ENCODE assay signal across 31 cellular contexts in the genomic region with DNA sequence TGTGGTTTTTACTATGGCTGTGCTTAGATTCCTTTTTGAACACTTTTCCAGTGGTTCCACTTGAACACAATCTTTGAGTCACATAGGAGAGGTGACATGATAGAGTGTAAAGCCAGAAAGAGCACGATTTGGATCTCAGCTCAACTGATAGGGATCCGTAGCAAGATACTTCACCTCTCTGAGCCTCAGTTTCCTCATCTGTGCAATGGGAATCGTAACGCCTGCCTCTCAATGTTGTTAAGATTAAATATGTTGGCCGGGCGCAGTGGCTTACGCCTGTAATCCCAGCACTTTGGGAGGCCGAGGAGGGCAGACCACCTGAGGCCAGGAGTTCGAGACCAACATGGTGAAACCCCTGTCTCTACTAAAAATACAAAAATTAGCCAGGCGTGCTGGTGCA. TPM values are rescaled to one million over a fixed set of nuclear protein-coding genes. Genes with fewer than 3 reads are reported as not detected.
DNase-seq lines count a peak whose midpoint lies in the region; ATAC-seq and TF ChIP-seq lines count a peak whose summit lies in the region.
"Had no signal": no experiment of that assay in that cellular context is flagged by ENCODE, and none has a peak within 500 bp of the region (broad histone marks: within the 10 kb centered on the region; RNA-seq: fewer than 3 reads in every experiment).

No MANE protein-coding gene starts in this region.

- peak overlapping the region in 1 of 4 donors; percentile 23 for H3K4me3 ChIP-seq in transverse colon
- H3K4me3 ChIP-seq: BLaER1 treated with 17β-estradiol and CSF1 and Interleukin-3, amounts not matched to agents 10 nM and 100 nM; gastroesophageal sphincter; HAP-1; psoas muscle; sigmoid colon; tibial nerve had no signal

- DNase-seq in activated naive CD4-positive, alpha-beta T cell treated with anti-CD3 and anti-CD28 coated beads for 36 hours = no peak
- DNase-seq in activated naive CD4-positive, alpha-beta T cell treated with Interleukin-2 at 50 U/mL for 16 hours = no peak
- no peak for DNase-seq in T-helper 17 cell
- DNase-seq in central memory CD8-positive, alpha-beta T cell (ENCODE audit: low spot score in 2 of 2) = no peak
- peak; percentile 13 for DNase-seq in transverse colon
- no peak for DNase-seq in COLO829 (ENCODE audit: low spot score)
- DNase-seq: activated gamma-delta T cell treated with Interleukin-2 at 50 U/mL for 16 hours; anterior cingulate cortex; DND-41; GF-D8; Kasumi-1; kidney glomerular epithelial cell; lower lobe of right lung; NCI-H1417 treated with DMSO at 0.1 percent for 48 hours; NCI-H2081; occipital lobe; psoas muscle; sigmoid colon; stimulated activated CD4-positive, alpha-beta T cell treated with anti-CD3 and anti-CD28 coated beads, Interleukin-12 subunit alpha, Interleukin-12 subunit beta, amount 100 ng/mL, for 4 hours; stimulated activated CD4-positive, alpha-beta T cell treated with anti-CD3 and anti-CD28 coated beads, Interleukin-2, amount 100 ng/mL, for 48 hours; T1000 had no signal

- TF ChIP-seq EP300 in transverse colon (IDR thresholded peaks at IDR 0.05; ENCODE audit: low read depth) = no peak

- H3K4me1 ChIP-seq in transverse colon = peaks cover 0 to 36% (median 16%) of the 10 kb centered on the region in 4 donors
- H3K4me1 ChIP-seq: gastroesophageal sphincter, HAP-1, psoas muscle, sigmoid colon, tibial nerve had no signal

- H3K27me3 ChIP-seq in transverse colon = no peaks in the 10 kb centered on the region
- H3K27me3 ChIP-seq: BLaER1 treated with 17β-estradiol and CSF1 and Interleukin-3, amounts not matched to agents 10 nM and 100 nM; sigmoid colon; tibial nerve had no signal

- CTCF ChIA-PET in activated naive CD4-positive, alpha-beta T cell treated with anti-CD3 and anti-CD28 coated beads for 36 hours (lab: Charles Lee) = interaction anchor here (1.5 kb wide), 1 partner anchor 27 kb away, joined by 3 read pairs; no protein-coding TSS in a partner anchor

- intact Hi-C loops in activated naive CD4-positive, alpha-beta T cell treated with anti-CD3 and anti-CD28 coated beads for 36 hours (cut with micrococcal nuclease) = loop anchor here (2.0 to 5.0 kb wide), 6 partner anchors 197 to 627 kb away; a partner anchor contains a TSS
- intact Hi-C loops in transverse colon (cut with DNase I; ENCODE audit: low total_unique reads) = no loop called here

- H3K27me3 Mint-ChIP-seq in activated naive CD4-positive, alpha-beta T cell treated with anti-CD3 and anti-CD28 coated beads for 36 hours (ENCODE audit: low read depth) = no peaks in the 10 kb centered on the region
- H3K27me3 Mint-ChIP-seq in T-helper 17 cell = peaks cover 4% of the 10 kb centered on the region
- peaks cover 41% of the 10 kb centered on the region for H3K27me3 Mint-ChIP-seq in central memory CD8-positive, alpha-beta T cell

- TF ChIP-seq POLR2A in transverse colon (IDR thresholded peaks at IDR 0.05) = no peak

- no peak overlapping the region for H3K4me3 Mint-ChIP-seq in activated naive CD4-positive, alpha-beta T cell treated with anti-CD3 and anti-CD28 coated beads for 36 hours
- no peak overlapping the region for H3K4me3 Mint-ChIP-seq in T-helper 17 cell
- peak overlapping the region; percentile 46 for H3K4me3 Mint-ChIP-seq in central memory CD8-positive, alpha-beta T cell
- H3K4me3 Mint-ChIP-seq: WTC11 had no signal

- ATAC-seq in T-helper 17 cell = no peak
- no peak for ATAC-seq in central memory CD8-positive, alpha-beta T cell (replicated peaks; ENCODE audit: extremely low read depth, poor library complexity, severe bottlenecking)
- ATAC-seq in HG02885 (IDR thresholded peaks at IDR 0.05; ENCODE audit: poor library complexity, unreplicated experiment) = no peak
- ATAC-seq: gastroesophageal sphincter; natural killer cell treated with Interleukin-12 subunit alpha and Interleukin-12 subunit beta and Interleukin-15 and Interleukin-18, amount 100 ng/mL, for 72 hours; psoas muscle; Right ventricle myocardium inferior had no signal

- H3K27ac Mint-ChIP-seq in activated naive CD4-positive, alpha-beta T cell treated with anti-CD3 and anti-CD28 coated beads for 36 hours = peak overlapping the region; percentile 12
- peak overlapping the region; percentile 41 for H3K27ac Mint-ChIP-seq in T-helper 17 cell
- no peak overlapping the region for H3K27ac Mint-ChIP-seq in central memory CD8-positive, alpha-beta T cell (ENCODE audit: low read depth)
- H3K27ac Mint-ChIP-seq: natural killer cell treated with Interleukin-12 subunit alpha and Interleukin-12 subunit beta and Interleukin-15 and Interleukin-18, amount 100 ng/mL, for 72 hours; WTC11 had no signal

- no peaks in the 10 kb centered on the region for H3K9me3 Mint-ChIP-seq in activated naive CD4-positive, alpha-beta T cell treated with anti-CD3 and anti-CD28 coated beads for 36 hours
- H3K9me3 Mint-ChIP-seq in central memory CD8-positive, alpha-beta T cell = no peaks in the 10 kb centered on the region
- H3K9me3 Mint-ChIP-seq: natural killer cell treated with Interleukin-12 subunit alpha and Interleukin-12 subunit beta and Interleukin-15 and Interleukin-18, amount 100 ng/mL, for 72 hours; WTC11 had no signal

- H3K4me1 Mint-ChIP-seq in activated naive CD4-positive, alpha-beta T cell treated with anti-CD3 and anti-CD28 coated beads for 36 hours (ENCODE audit: low read depth) = peaks cover 36% of the 10 kb centered on the region
- H3K4me1 Mint-ChIP-seq in T-helper 17 cell = peaks cover 16% of the 10 kb centered on the region
- H3K4me1 Mint-ChIP-seq in central memory CD8-positive, alpha-beta T cell = peaks cover 26% of the 10 kb centered on the region

- H3K36me3 ChIP-seq in transverse colon = no peaks in the 10 kb centered on the region
- H3K36me3 ChIP-seq: BLaER1 treated with 17β-estradiol and CSF1 and Interleukin-3, amounts not matched to agents 10 nM and 100 nM; gastroesophageal sphincter; HAP-1; lower lobe of right lung; sigmoid colon; tibial nerve had no signal

- 63 to 67% methylated on average over 1 to 10 of the region's 10 CpGs for WGBS in transverse colon (ENCODE audit: low coverage in 1 of 2), 2 donors

- H3K9me3 ChIP-seq in T-helper 17 cell (ENCODE audit: control insufficient read depth, low read length, poor library complexity, severe bottlenecking) (no peaks in the 10 kb centered on the region), transverse colon (no peaks in the 10 kb centered on the region)
- H3K9me3 ChIP-seq: BLaER1 treated with 17β-estradiol and CSF1 and Interleukin-3, amounts not matched to agents 10 nM and 100 nM; gastroesophageal sphincter; HAP-1; lower lobe of right lung; psoas muscle; sigmoid colon; tibial nerve had no signal

- TF ChIP-seq CTCF in transverse colon (IDR thresholded peaks at IDR 0.05) = no peak

- H3K27ac ChIP-seq in transverse colon = peak overlapping the region; percentile 31 to 91 (median 88)
- H3K27ac ChIP-seq: BLaER1 treated with 17β-estradiol and CSF1 and Interleukin-3, amounts not matched to agents 10 nM and 100 nM; gastroesophageal sphincter; lower lobe of right lung; psoas muscle; sigmoid colon had no signal

- H3K36me3 Mint-ChIP-seq in activated naive CD4-positive, alpha-beta T cell treated with anti-CD3 and anti-CD28 coated beads for 36 hours (ENCODE audit: low read depth) = no peaks in the 10 kb centered on the region
- H3K36me3 Mint-ChIP-seq in T-helper 17 cell (ENCODE audit: low read depth) = peaks cover 4% of the 10 kb centered on the region
- H3K36me3 Mint-ChIP-seq in central memory CD8-positive, alpha-beta T cell (ENCODE audit: insufficient read depth) = no peaks in the 10 kb centered on the region
- H3K36me3 Mint-ChIP-seq: natural killer cell treated with Interleukin-12 subunit alpha and Interleukin-12 subunit beta and Interleukin-15 and Interleukin-18, amount 100 ng/mL, for 72 hours; WTC11 had no signal

- in situ Hi-C loops in transverse colon (cut with MboI; ENCODE audit: low pct_ligation_motif_present in 1 of 4, low pct_unique_long_range_greater_than_20kb in 1 of 4, low sequenced_read_pairs in 3 of 4) = no loop called here

RNA-seq across cellular contexts. Expression of a gene that starts 0.6 kb away (rescaled TPM):
- 10 to 100 TPM; 19.4 to 21.8 TPM for total RNA-seq in activated naive CD4-positive, alpha-beta T cell treated with anti-CD3 and anti-CD28 coated beads for 36 hours
- total RNA-seq in T-helper 17 cell = under 1 TPM in 1 of 2 donors, not detected in 1; 0.67 TPM
- 10 to 100 TPM; 27.5 to 81.2 (median 52.5) TPM for total RNA-seq in transverse colon
- total RNA-seq: bronchial epithelial cell, fibroblast of lung, occipital lobe, psoas muscle, Right ventricle myocardium inferior, sigmoid colon, tibial nerve had no signal

Comparison
In these comparisons a context has a peak if more than half of its experiments do, and no peak if none do; other contexts are left out.
1. RNA of a gene that starts 0.6 kb away (total RNA-seq): 27.5 to 81.2 TPM in transverse colon and 19.4 to 21.8 TPM in activated naive CD4-positive, alpha-beta T cell treated with anti-CD3 and anti-CD28 coated beads for 36 hours; 0.67 TPM in T-helper 17 cell; every median in the first group is over 10 times any median in the second.